In the genomic region with DNA sequence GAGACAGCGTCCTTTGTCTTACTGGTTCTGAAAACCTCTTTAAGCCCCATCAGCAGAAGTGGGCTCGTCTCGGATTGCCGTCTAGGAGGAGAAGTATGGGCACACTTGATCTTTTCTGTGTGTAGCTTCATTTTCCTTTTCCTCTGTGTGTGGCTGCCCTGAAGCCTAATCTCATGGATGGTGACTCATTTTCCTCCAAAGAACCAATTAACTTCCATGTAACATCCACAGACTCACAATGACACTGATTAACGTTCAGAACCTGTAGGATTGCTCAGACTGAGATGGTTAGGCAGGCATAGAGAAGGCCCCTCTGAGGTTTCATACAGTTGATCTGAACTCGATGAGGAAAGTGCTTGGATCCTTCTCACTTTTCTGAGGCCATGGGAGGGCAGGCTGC, we compare ENCODE assay signal across 19 cellular contexts.
"Had no signal": no experiment of that assay in that cellular context is flagged by ENCODE, and none has a peak within 500 bp of the region (broad histone marks: within the 10 kb centered on the region; RNA-seq: fewer than 3 reads in every experiment).

No MANE protein-coding gene starts in this region.

- DNase-seq: activated CD4-positive, alpha-beta T cell treated with anti-CD3 and anti-CD28 coated beads, Interleukin-2, amount 50 U/mL, for 1 hour; activated CD8-positive, alpha-beta memory T cell treated with anti-CD3 and anti-CD28 coated beads for 24 hours; activated naive CD4-positive, alpha-beta T cell treated with anti-CD3 and anti-CD28 coated beads for 36 hours; activated naive CD8-positive, alpha-beta T cell treated with anti-CD3 and anti-CD28 coated beads, Interleukin-2, amount 50 U/mL, for 24 hours; aorta; glutamatergic neuron; kidney glomerular epithelial cell; right cardiac atrium; small intestine; stimulated activated CD4-positive, alpha-beta T cell treated with anti-CD3 and anti-CD28 coated beads, Interleukin-4, amount 100 ng/mL, for 24 hours; stimulated activated naive CD4-positive, alpha-beta T cell; substantia nigra; T1000 had no signal

- ATAC-seq: activated CD4-positive, CD25-positive, alpha-beta regulatory T cell treated with anti-CD3 and anti-CD28 coated beads, Interleukin-2, amount 50 U/mL, for 24 hours; activated naive CD8-positive, alpha-beta T cell treated with anti-CD3 and anti-CD28 coated beads, Interleukin-2, amount 50 U/mL, for 24 hours; right cardiac atrium had no signal

- H3K36me3 ChIP-seq: esophagus muscularis mucosa, tibial nerve, vagina had no signal

- H3K9me3 Mint-ChIP-seq: activated naive CD4-positive, alpha-beta T cell treated with anti-CD3 and anti-CD28 coated beads for 36 hours; activated naive CD8-positive, alpha-beta T cell treated with anti-CD3 and anti-CD28 coated beads, Interleukin-2, amount 50 U/mL, for 24 hours; nephron had no signal

- H3K4me1 ChIP-seq: esophagus muscularis mucosa, tibial nerve, vagina had no signal

- H3K4me3 Mint-ChIP-seq: activated naive CD4-positive, alpha-beta T cell treated with anti-CD3 and anti-CD28 coated beads for 36 hours; activated naive CD8-positive, alpha-beta T cell treated with anti-CD3 and anti-CD28 coated beads, Interleukin-2, amount 50 U/mL, for 24 hours; nephron had no signal

- H3K9me3 ChIP-seq: esophagus muscularis mucosa, tibial nerve, vagina had no signal

- H3K4me1 Mint-ChIP-seq: activated naive CD8-positive, alpha-beta T cell treated with anti-CD3 and anti-CD28 coated beads, Interleukin-2, amount 50 U/mL, for 24 hours had no signal

- H3K27ac ChIP-seq: esophagus muscularis mucosa, tibial nerve, vagina had no signal

- H3K27ac Mint-ChIP-seq: activated naive CD4-positive, alpha-beta T cell treated with anti-CD3 and anti-CD28 coated beads for 36 hours; activated naive CD8-positive, alpha-beta T cell treated with anti-CD3 and anti-CD28 coated beads, Interleukin-2, amount 50 U/mL, for 24 hours; nephron; progenitor cell of endocrine pancreas had no signal

- H3K27me3 Mint-ChIP-seq: activated naive CD8-positive, alpha-beta T cell treated with anti-CD3 and anti-CD28 coated beads, Interleukin-2, amount 50 U/mL, for 24 hours had no signal

- H3K4me3 ChIP-seq: esophagus muscularis mucosa, tibial nerve, vagina had no signal
